ENCODE assay signal across 20 cellular contexts in genomic region chr5:147398860-147399259, GRCh38.
DNase-seq lines count a peak whose midpoint lies in the region; ATAC-seq, FAIRE-seq and TF ChIP-seq lines count a peak whose summit lies in the region.
"Had no signal": no experiment of that assay in that cellular context is flagged by ENCODE, and none has a peak within 500 bp of the region (broad histone marks: within the 10 kb centered on the region; RNA-seq: fewer than 3 reads in every experiment).

No MANE protein-coding gene starts in this region.

- intact Hi-C loops in breast epithelium (cut with DNase I; ENCODE audit: low total_unique reads), result no loop called here

- H3K4me3 ChIP-seq in astrocyte (ENCODE audit: insufficient read depth, low read depth, low read length) (no peak overlapping the region), stomach smooth muscle (ENCODE audit: low read length in 2 of 2) (no peak overlapping the region), breast epithelium (no peak overlapping the region)
- H3K4me3 ChIP-seq: SJSA1 had no signal

- H3K4me1 ChIP-seq in astrocyte (ENCODE audit: insufficient read depth, low read length) (peaks cover 12% of the 10 kb centered on the region), stomach smooth muscle (ENCODE audit: control insufficient read depth, insufficient read depth, low read length) (peaks cover 13% of the 10 kb centered on the region), breast epithelium (no peaks in the 10 kb centered on the region)

- H3K4me2 ChIP-seq in astrocyte (ENCODE audit: low read length), result no peak overlapping the region

- no peaks in the 10 kb centered on the region for H3K79me2 ChIP-seq in astrocyte (ENCODE audit: insufficient read depth, low read length)

- H3K9ac ChIP-seq in astrocyte (ENCODE audit: low read length), result no peak overlapping the region
- no peak overlapping the region for H3K9ac ChIP-seq in stomach smooth muscle (ENCODE audit: low read length in 2 of 2)

- H3K9me3 ChIP-seq in astrocyte (ENCODE audit: insufficient read depth, low read depth, low read length) (no peaks in the 10 kb centered on the region), stomach smooth muscle (ENCODE audit: control insufficient read depth in 2 of 2, low read length in 2 of 2) (no peaks in the 10 kb centered on the region), breast epithelium (no peaks in the 10 kb centered on the region)
- H3K9me3 ChIP-seq: SJSA1 had no signal

- ATAC-seq in activated naive CD4-positive, alpha-beta T cell treated with anti-CD3 and anti-CD28 coated beads, Interleukin-2, amount 50 U/mL, for 72 hours, result no peak
- ATAC-seq: PC-3 had no signal

- FAIRE-seq in astrocyte (lab: Jason Lieb, UNC) (no peak), D721Med (lab: Jason Lieb, UNC) (no peak)
- FAIRE-seq: H54, HTR-8/SVneo had no signal

- H3K27me3 ChIP-seq in astrocyte (ENCODE audit: insufficient read depth, low read length) (no peaks in the 10 kb centered on the region), stomach smooth muscle (ENCODE audit: control insufficient read depth in 1 of 2, insufficient read depth in 2 of 2, low read length in 2 of 2) (no peaks in the 10 kb centered on the region), breast epithelium (no peaks in the 10 kb centered on the region)
- H3K27me3 ChIP-seq: SJSA1 had no signal

- H3K27ac ChIP-seq in astrocyte (ENCODE audit: low read depth, low read length), result no peak overlapping the region
- peak overlapping the region; percentile 41 for H3K27ac ChIP-seq in stomach smooth muscle (ENCODE audit: low read length)
- H3K27ac ChIP-seq in breast epithelium, result no peak overlapping the region
- H3K27ac ChIP-seq: HL-60, SJSA1 had no signal

- no peaks in the 10 kb centered on the region for H3K27me3 Mint-ChIP-seq in astrocyte (ENCODE audit: low read depth, unreplicated experiment)

- no peak overlapping the region for H3K27ac Mint-ChIP-seq in astrocyte (ENCODE audit: unreplicated experiment)
- no peak overlapping the region for H3K27ac Mint-ChIP-seq in activated naive CD4-positive, alpha-beta T cell treated with anti-CD3 and anti-CD28 coated beads, Interleukin-2, amount 50 U/mL, for 72 hours

- TF ChIP-seq POLR2A in breast epithelium (IDR thresholded peaks at IDR 0.05), result no peak

- no peak overlapping the region for H2AFZ ChIP-seq in astrocyte (ENCODE audit: low read depth, low read length)

- H3K9me3 Mint-ChIP-seq in astrocyte (ENCODE audit: unreplicated experiment), result no peaks in the 10 kb centered on the region
- no peaks in the 10 kb centered on the region for H3K9me3 Mint-ChIP-seq in activated naive CD4-positive, alpha-beta T cell treated with anti-CD3 and anti-CD28 coated beads, Interleukin-2, amount 50 U/mL, for 72 hours

- peaks cover 6% of the 10 kb centered on the region for H4K20me1 ChIP-seq in astrocyte (ENCODE audit: insufficient read depth, low read length)

- peaks cover 21% of the 10 kb centered on the region for H3K4me1 Mint-ChIP-seq in astrocyte (ENCODE audit: low read depth, unreplicated experiment)

- no peak for TF ChIP-seq CTCF in astrocyte (IDR thresholded peaks at IDR 0.05; ENCODE audit: insufficient read depth, low read depth, low read length)
- TF ChIP-seq CTCF in breast epithelium (IDR thresholded peaks at IDR 0.05), result no peak
- TF ChIP-seq CTCF in D721Med (IDR thresholded peaks at IDR 0.05; ENCODE audit: insufficient read depth, missing control alignments), result no peak

- H3K36me3 Mint-ChIP-seq in astrocyte (ENCODE audit: low read depth, unreplicated experiment), result peaks cover 31% of the 10 kb centered on the region
- H3K36me3 Mint-ChIP-seq in activated naive CD4-positive, alpha-beta T cell treated with anti-CD3 and anti-CD28 coated beads, Interleukin-2, amount 50 U/mL, for 72 hours, result no peaks in the 10 kb centered on the region

- H3K4me3 Mint-ChIP-seq in astrocyte (ENCODE audit: unreplicated experiment), result no peak overlapping the region

- H3K36me3 ChIP-seq in astrocyte (ENCODE audit: insufficient read depth, low read length) (peaks cover 63% of the 10 kb centered on the region), stomach smooth muscle (ENCODE audit: control insufficient read depth in 2 of 2, insufficient read depth in 2 of 2, low read length in 2 of 2) (peaks cover 58 to 77% of the 10 kb centered on the region in 2 donors), breast epithelium (no peaks in the 10 kb centered on the region)

- DNase-seq in GM04503 (ENCODE audit: low read depth), result peak; percentile 64
- DNase-seq in astrocyte (ENCODE audit: low read depth), result peak; percentile 62
- peak; percentile 61 for DNase-seq in fibroblast of the conjunctiva (ENCODE audit: low read depth)
- DNase-seq in activated naive CD4-positive, alpha-beta T cell treated with anti-CD3 and anti-CD28 coated beads, Interleukin-2, amount 50 U/mL, for 72 hours (ENCODE audit: low spot score in 2 of 2), result no peak
- no peak for DNase-seq in NAMALWA (ENCODE audit: low spot score)
- DNase-seq in breast epithelium (ENCODE audit: low spot score in 2 of 2), result no peak
- no peak for DNase-seq in D721Med (ENCODE audit: insufficient read length, low spot score)
- DNase-seq: C1 segment of cervical spinal cord, DND-41, GDM1, NCI-H1417 treated with DMSO at 0.1 percent for 48 hours, NCI-H1930, NCI-H2171, NCI-H82, PC-3 had no signal

Comparison
In these comparisons a context has a peak if more than half of its experiments do, and no peak if none do; other contexts are left out.
1. DNase-seq: peak in GM04503 (single experiment), astrocyte (single experiment) and fibroblast of the conjunctiva (single experiment); none in activated naive CD4-positive, alpha-beta T cell treated with anti-CD3 and anti-CD28 coated beads, Interleukin-2, amount 50 U/mL, for 72 hours (0 of 2), NAMALWA (single experiment), breast epithelium (0 of 2) and D721Med (single experiment).